Comparison of ENCODE assay signal across 1 cellular context in the genomic region with DNA sequence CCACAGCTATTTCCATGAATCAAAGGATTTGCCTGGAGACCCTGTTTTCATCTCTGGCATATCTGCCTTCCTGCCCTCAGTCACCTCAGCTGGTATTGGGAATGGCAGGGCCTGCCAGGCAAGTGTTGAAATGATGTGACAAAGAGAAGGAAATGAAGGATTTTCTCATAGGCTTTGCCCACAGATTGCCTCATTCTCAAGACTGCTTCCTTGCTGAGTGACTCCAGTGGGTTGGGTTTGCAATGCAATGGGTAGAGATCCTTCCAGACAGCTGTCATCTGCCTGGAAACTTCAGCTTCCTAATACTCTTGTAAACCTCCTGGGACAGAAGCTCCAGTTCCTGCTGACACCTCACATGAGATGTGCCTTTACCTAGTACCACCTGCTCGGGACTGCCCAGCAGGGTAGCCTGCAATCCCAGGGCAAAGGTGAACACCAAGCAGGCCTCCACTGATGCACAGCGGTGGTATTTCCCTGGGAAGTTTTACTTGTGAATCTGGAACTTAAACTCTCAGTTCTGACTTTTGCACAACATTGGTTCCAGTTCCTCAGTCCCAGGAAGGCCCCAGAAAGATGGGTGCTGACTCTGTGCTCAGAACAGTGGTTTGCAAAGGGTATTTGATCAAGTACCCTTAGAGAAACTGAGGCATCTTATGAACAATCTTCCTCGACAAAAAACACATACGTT.
TF ChIP-seq lines count a peak whose summit lies in the region.

No MANE protein-coding gene starts in this region.

TF ChIP-seq in GM12878, 131 proteins besides CTCF, POLR2A, EP300 and RAD21:
- TF ChIP-seq, protein P1, sequence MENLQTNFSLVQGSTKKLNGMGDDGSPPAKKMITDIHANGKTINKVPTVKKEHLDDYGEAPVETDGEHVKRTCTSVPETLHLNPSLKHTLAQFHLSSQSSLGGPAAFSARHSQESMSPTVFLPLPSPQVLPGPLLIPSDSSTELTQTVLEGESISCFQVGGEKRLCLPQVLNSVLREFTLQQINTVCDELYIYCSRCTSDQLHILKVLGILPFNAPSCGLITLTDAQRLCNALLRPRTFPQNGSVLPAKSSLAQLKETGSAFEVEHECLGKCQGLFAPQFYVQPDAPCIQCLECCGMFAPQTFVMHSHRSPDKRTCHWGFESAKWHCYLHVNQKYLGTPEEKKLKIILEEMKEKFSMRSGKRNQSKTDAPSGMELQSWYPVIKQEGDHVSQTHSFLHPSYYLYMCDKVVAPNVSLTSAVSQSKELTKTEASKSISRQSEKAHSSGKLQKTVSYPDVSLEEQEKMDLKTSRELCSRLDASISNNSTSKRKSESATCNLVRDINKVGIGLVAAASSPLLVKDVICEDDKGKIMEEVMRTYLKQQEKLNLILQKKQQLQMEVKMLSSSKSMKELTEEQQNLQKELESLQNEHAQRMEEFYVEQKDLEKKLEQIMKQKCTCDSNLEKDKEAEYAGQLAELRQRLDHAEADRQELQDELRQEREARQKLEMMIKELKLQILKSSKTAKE (IDR thresholded peaks at IDR 0.05; ENCODE audit: low read depth, poor library complexity, severe bottlenecking) = no peak
- TF ChIP-seq NR2C1 (IDR thresholded peaks at IDR 0.05) (no peak), FOXK2 (IDR thresholded peaks at IDR 0.05) (no peak), GABPA (IDR thresholded peaks at IDR 0.05; ENCODE audit: low read depth) (no peak), GATAD2B (conservative IDR thresholded peaks at IDR 0.05; ENCODE audit: low read depth) (no peak), RUNX3 (IDR thresholded peaks at IDR 0.05; ENCODE audit: low read length) (peak; percentile 47), SIN3A (IDR thresholded peaks at IDR 0.05; ENCODE audit: low read depth, low read length) (no peak), SMAD1 (IDR thresholded peaks at IDR 0.05; ENCODE audit: low read depth, partially characterized antibody) (no peak), ZZZ3 (IDR thresholded peaks at IDR 0.05; ENCODE audit: control insufficient read depth, insufficient read length, low read depth) (no peak), ETV6 (conservative IDR thresholded peaks at IDR 0.05 in 1 of 2, IDR thresholded peaks at IDR 0.05 in 1 of 2; ENCODE audit: borderline replicate concordance in 1 of 2, low read depth in 1 of 2) (peak in 1 of 2 experiments; percentile 39; a peak in 1 of 4 replicates), SPI1 (IDR thresholded peaks at IDR 0.05; ENCODE audit: borderline replicate concordance, insufficient read depth, low read depth, low read length) (peak; percentile 77), SRF (IDR thresholded peaks at IDR 0.05; ENCODE audit: low read depth in 2 of 2, low read length in 2 of 2) (no peak), SREBF1 (IDR thresholded peaks at IDR 0.05; ENCODE audit: low read length) (no peak), FOS (IDR thresholded peaks at IDR 0.05; ENCODE audit: borderline replicate concordance, extremely low read depth, insufficient read length) (no peak), NFXL1 (IDR thresholded peaks at IDR 0.05; ENCODE audit: borderline replicate concordance) (no peak), DPF2 (IDR thresholded peaks at IDR 0.05) (0 out of 2 replicates have a peak, but pooled peaks have one; percentile 27), ZNF217 (IDR thresholded peaks at IDR 0.05) (no peak), STAT3 (IDR thresholded peaks at IDR 0.05; ENCODE audit: low read depth, low read length) (no peak), RELA (IDR thresholded peaks at IDR 0.05; ENCODE audit: borderline replicate concordance, partially characterized antibody) (no peak), NR2F1 (conservative IDR thresholded peaks at IDR 0.05) (peak; percentile 60; the same call in 1 of the 2 replicates), RFX5 (IDR thresholded peaks at IDR 0.05; ENCODE audit: low read depth, low read length) (no peak), SP1 (IDR thresholded peaks at IDR 0.05; ENCODE audit: low read depth, low read length) (no peak), IKZF1 (conservative IDR thresholded peaks at IDR 0.05) (no peak; the same call in none of the 2 replicates), MXI1 (IDR thresholded peaks at IDR 0.05; ENCODE audit: low read depth, low read length) (no peak), HCFC1 (IDR thresholded peaks at IDR 0.05; ENCODE audit: low read length) (no peak), EED (IDR thresholded peaks at IDR 0.05; ENCODE audit: low read depth) (peak; percentile 83)
- TF ChIP-seq, protein P2, sequence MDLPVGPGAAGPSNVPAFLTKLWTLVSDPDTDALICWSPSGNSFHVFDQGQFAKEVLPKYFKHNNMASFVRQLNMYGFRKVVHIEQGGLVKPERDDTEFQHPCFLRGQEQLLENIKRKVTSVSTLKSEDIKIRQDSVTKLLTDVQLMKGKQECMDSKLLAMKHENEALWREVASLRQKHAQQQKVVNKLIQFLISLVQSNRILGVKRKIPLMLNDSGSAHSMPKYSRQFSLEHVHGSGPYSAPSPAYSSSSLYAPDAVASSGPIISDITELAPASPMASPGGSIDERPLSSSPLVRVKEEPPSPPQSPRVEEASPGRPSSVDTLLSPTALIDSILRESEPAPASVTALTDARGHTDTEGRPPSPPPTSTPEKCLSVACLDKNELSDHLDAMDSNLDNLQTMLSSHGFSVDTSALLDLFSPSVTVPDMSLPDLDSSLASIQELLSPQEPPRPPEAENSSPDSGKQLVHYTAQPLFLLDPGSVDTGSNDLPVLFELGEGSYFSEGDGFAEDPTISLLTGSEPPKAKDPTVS (IDR thresholded peaks at IDR 0.05; ENCODE audit: low read depth, low read length) = no peak
- TF ChIP-seq, protein P3, sequence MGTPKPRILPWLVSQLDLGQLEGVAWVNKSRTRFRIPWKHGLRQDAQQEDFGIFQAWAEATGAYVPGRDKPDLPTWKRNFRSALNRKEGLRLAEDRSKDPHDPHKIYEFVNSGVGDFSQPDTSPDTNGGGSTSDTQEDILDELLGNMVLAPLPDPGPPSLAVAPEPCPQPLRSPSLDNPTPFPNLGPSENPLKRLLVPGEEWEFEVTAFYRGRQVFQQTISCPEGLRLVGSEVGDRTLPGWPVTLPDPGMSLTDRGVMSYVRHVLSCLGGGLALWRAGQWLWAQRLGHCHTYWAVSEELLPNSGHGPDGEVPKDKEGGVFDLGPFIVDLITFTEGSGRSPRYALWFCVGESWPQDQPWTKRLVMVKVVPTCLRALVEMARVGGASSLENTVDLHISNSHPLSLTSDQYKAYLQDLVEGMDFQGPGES (IDR thresholded peaks at IDR 0.05) = no peak
- TF ChIP-seq, protein P4, sequence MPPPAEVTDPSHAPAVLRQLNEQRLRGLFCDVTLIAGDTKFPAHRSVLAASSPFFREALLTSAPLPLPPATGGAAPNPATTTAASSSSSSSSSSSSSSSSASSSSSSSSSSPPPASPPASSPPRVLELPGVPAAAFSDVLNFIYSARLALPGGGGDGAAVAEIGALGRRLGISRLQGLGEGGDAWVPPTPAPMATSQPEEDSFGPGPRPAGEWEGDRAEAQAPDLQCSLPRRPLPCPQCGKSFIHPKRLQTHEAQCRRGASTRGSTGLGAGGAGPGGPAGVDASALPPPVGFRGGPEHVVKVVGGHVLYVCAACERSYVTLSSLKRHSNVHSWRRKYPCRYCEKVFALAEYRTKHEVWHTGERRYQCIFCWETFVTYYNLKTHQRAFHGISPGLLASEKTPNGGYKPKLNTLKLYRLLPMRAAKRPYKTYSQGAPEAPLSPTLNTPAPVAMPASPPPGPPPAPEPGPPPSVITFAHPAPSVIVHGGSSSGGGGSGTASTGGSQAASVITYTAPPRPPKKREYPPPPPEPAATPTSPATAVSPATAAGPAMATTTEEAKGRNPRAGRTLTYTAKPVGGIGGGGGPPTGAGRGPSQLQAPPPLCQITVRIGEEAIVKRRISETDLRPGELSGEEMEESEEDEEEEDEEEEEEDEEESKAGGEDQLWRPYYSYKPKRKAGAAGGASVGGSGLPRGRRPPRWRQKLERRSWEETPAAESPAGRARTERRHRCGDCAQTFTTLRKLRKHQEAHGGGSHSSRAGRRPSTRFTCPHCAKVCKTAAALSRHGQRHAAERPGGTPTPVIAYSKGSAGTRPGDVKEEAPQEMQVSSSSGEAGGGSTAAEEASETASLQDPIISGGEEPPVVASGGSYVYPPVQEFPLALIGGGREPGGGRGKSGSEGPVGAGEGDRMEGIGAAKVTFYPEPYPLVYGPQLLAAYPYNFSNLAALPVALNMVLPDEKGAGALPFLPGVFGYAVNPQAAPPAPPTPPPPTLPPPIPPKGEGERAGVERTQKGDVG (CRISPR knock-in tag; IDR thresholded peaks at IDR 0.05) = no peak
